Comparison of ENCODE assay signal across 16 cellular contexts in the genomic region with DNA sequence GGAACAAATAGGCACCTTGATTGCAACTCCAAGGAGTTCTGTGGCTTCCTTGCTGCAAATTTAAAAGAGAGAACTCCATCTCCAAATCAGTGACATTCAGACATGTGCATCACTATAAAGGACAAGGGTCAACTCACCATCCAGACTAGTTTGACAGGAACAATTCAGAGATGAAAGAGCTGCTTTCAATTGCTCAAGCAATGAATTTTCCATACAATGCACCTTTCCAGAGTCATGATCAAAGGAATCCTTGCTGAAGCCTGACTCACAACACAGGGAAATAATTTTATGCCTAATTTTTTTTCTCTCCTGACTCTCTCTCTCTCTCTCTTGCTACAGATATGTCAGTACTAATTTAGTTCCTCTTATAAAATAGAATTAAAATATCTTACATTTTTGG.
DNase-seq lines count a peak whose midpoint lies in the region; TF ChIP-seq lines count a peak whose summit lies in the region.
"Had no signal": no experiment of that assay in that cellular context is flagged by ENCODE, and none has a peak within 500 bp of the region (broad histone marks: within the 10 kb centered on the region; RNA-seq: fewer than 3 reads in every experiment).

No MANE protein-coding gene starts in this region.

- CTCF ChIA-PET in CD8-positive, alpha-beta memory T cell (lab: Charles Lee): no interaction called here

- H3K27me3 ChIP-seq in CD8-positive, alpha-beta memory T cell (ENCODE audit: insufficient read depth, low read length, poor library complexity, severe bottlenecking): no peaks in the 10 kb centered on the region

- no peaks in the 10 kb centered on the region for H3K36me3 Mint-ChIP-seq in CD8-positive, alpha-beta memory T cell
- H3K36me3 Mint-ChIP-seq: CD4-positive, CD25-positive, alpha-beta regulatory T cell; CD8-positive, alpha-beta T cell had no signal

- H3K27me3 Mint-ChIP-seq in CD8-positive, alpha-beta memory T cell: no peaks in the 10 kb centered on the region
- H3K27me3 Mint-ChIP-seq: CD4-positive, CD25-positive, alpha-beta regulatory T cell had no signal

- peaks cover 0 to 11% (median 6%) of the 10 kb centered on the region in 5 donors for H3K9me3 Mint-ChIP-seq in CD8-positive, alpha-beta memory T cell

- no peaks in the 10 kb centered on the region for H3K9me3 ChIP-seq in CD8-positive, alpha-beta memory T cell (ENCODE audit: low read length)
- H3K9me3 ChIP-seq: HAP-1 had no signal

- DNase-seq in DMS53 (lab: John Stamatoyannopoulos, UW) (peak; percentile 26), epithelial cell of proximal tubule (ENCODE audit: low read depth) (peak; percentile 26), kidney tubule cell (ENCODE audit: low spot score) (peak; percentile 38), renal cortical epithelial cell (ENCODE audit: low read depth) (peak; percentile 61), NCI-H774 (lab: John Stamatoyannopoulos, UW) (no peak), nucleus accumbens (lab: John Stamatoyannopoulos, UW) (no peak)
- no peak for DNase-seq in CD8-positive, alpha-beta memory T cell
- DNase-seq: 8988T; CD4-positive, CD25-positive, alpha-beta regulatory T cell; CD8-positive, alpha-beta T cell; DMS 273 treated with DMSO at 0.1 percent for 48 hours; DMS79 treated with DMSO at 0.1 percent for 48 hours; GOT3; HFFc6 had no signal

- no peaks in the 10 kb centered on the region for H3K36me3 ChIP-seq in CD8-positive, alpha-beta memory T cell (ENCODE audit: insufficient read depth, low read length)
- H3K36me3 ChIP-seq: HAP-1 had no signal

- no peak overlapping the region for H3K4me3 ChIP-seq in epithelial cell of proximal tubule (ENCODE audit: low read depth, low read length)
- no peak overlapping the region for H3K4me3 ChIP-seq in CD8-positive, alpha-beta memory T cell (ENCODE audit: low read length)
- H3K4me3 ChIP-seq: HAP-1 had no signal

- H3K27ac ChIP-seq in CD8-positive, alpha-beta memory T cell (ENCODE audit: low read depth, low read length): no peak overlapping the region
- H3K27ac ChIP-seq: C4-2B had no signal

- H3K4me3 Mint-ChIP-seq in CD8-positive, alpha-beta memory T cell: no peak overlapping the region
- H3K4me3 Mint-ChIP-seq: CD4-positive, CD25-positive, alpha-beta regulatory T cell; CD8-positive, alpha-beta T cell; HFFc6 had no signal

- TF ChIP-seq CTCF in epithelial cell of proximal tubule (conservative IDR thresholded peaks at IDR 0.05; ENCODE audit: low read depth, low read length): no peak

- H3K4me1 Mint-ChIP-seq in CD8-positive, alpha-beta memory T cell: no peaks in the 10 kb centered on the region
- H3K4me1 Mint-ChIP-seq: CD4-positive, CD25-positive, alpha-beta regulatory T cell had no signal

- POLR2A ChIA-PET in CD8-positive, alpha-beta memory T cell (lab: Charles Lee): no interaction called here

- no peaks in the 10 kb centered on the region for H3K4me1 ChIP-seq in CD8-positive, alpha-beta memory T cell (ENCODE audit: insufficient read depth, low read length)
- H3K4me1 ChIP-seq: HAP-1 had no signal

- no peak overlapping the region for H3K27ac Mint-ChIP-seq in CD8-positive, alpha-beta memory T cell
- H3K27ac Mint-ChIP-seq: CD4-positive, CD25-positive, alpha-beta regulatory T cell; CD8-positive, alpha-beta T cell; HFFc6 had no signal

Comparison
In these comparisons a context has a peak if more than half of its experiments do, and no peak if none do; other contexts are left out.
1. DNase-seq: peak in DMS53 (single experiment), epithelial cell of proximal tubule (single experiment), kidney tubule cell (single experiment) and renal cortical epithelial cell (single experiment); none in NCI-H774 (single experiment), CD8-positive, alpha-beta memory T cell (0 of 5) and nucleus accumbens (0 of 56).